Comparison of ENCODE assay signal across 17 cellular contexts in genomic region chr11:27312110-27312509, GRCh38.
"Had no signal": no experiment of that assay in that cellular context is flagged by ENCODE, and none has a peak within 500 bp of the region (broad histone marks: within the 10 kb centered on the region; RNA-seq: fewer than 3 reads in every experiment).

No MANE protein-coding gene starts in this region.

- H3K4me1 ChIP-seq: parathyroid adenoma, suprapubic skin had no signal

- H3K27ac ChIP-seq: ascending aorta, parathyroid adenoma, skin epidermis, suprapubic skin had no signal

- H3K27ac Mint-ChIP-seq: naive thymus-derived CD8-positive, alpha-beta T cell; T-cell had no signal

- H3K36me3 Mint-ChIP-seq: naive thymus-derived CD8-positive, alpha-beta T cell; T-cell had no signal

- H3K4me3 ChIP-seq: ascending aorta, skin epidermis, suprapubic skin had no signal

- DNase-seq: activated CD4-positive, alpha-beta T cell treated with anti-CD3 and anti-CD28 coated beads, Interleukin-2, amount 50 U/mL, for 1 hour; activated naive CD4-positive, alpha-beta T cell; activated T-cell treated with anti-CD3 and anti-CD28 coated beads for 4 hours; dermis blood vessel endothelial cell; hypothalamus; left cardiac atrium; naive thymus-derived CD8-positive, alpha-beta T cell; retina; stimulated activated naive CD8-positive, alpha-beta T cell treated with anti-CD3 and anti-CD28 coated beads, Interleukin-15, Interleukin-2, amounts not matched to agents 100 U/mL and 50 U/mL, for 24 hours; T-cell; T1000; trophoblast cell had no signal

- ATAC-seq: activated CD4-positive, CD25-positive, alpha-beta regulatory T cell treated with anti-CD3 and anti-CD28 coated beads, Interleukin-2, amount 50 U/mL, for 24 hours; left cardiac atrium; naive thymus-derived CD8-positive, alpha-beta T cell; stimulated activated naive CD8-positive, alpha-beta T cell treated with anti-CD3 and anti-CD28 coated beads, Interleukin-15, Interleukin-2, amounts not matched to agents 100 U/mL and 50 U/mL, for 24 hours; T-cell had no signal

- H3K9me3 Mint-ChIP-seq: naive thymus-derived CD8-positive, alpha-beta T cell; T-cell had no signal

- H3K4me1 Mint-ChIP-seq: naive thymus-derived CD8-positive, alpha-beta T cell; T-cell had no signal

- H3K36me3 ChIP-seq: ascending aorta, suprapubic skin had no signal

- H3K9me3 ChIP-seq: ascending aorta, suprapubic skin had no signal

- H3K4me3 Mint-ChIP-seq: naive thymus-derived CD8-positive, alpha-beta T cell; T-cell had no signal

- H3K27me3 ChIP-seq: ascending aorta, suprapubic skin had no signal
